33 cellular contexts compared by ENCODE assay signal in genomic region chr9:4786599-4786998, GRCh38.
"Had no signal": no experiment of that assay in that cellular context is flagged by ENCODE, and none has a peak within 500 bp of the region (broad histone marks: within the 10 kb centered on the region; RNA-seq: fewer than 3 reads in every experiment).

No MANE protein-coding gene starts in this region.

- H3K4me3 ChIP-seq: adrenal gland, body of pancreas, breast epithelium had no signal

- H3K9me3 ChIP-seq: adrenal gland, body of pancreas, breast epithelium had no signal

- FAIRE-seq: astrocyte, TTC549 had no signal

- DNase-seq: activated B cell treated with CpG ODN at 0.5 μM for 24 hours; activated CD4-positive, alpha-beta memory T cell treated with anti-CD3 and anti-CD28 coated beads for 36 hours; activated CD4-positive, alpha-beta T cell treated with anti-CD3 and anti-CD28 coated beads for 4 hours; activated CD4-positive, alpha-beta T cell treated with anti-CD3 and anti-CD28 coated beads, Interleukin-2, amount 10 ng/mL, durations not matched to agents 24 days and 14 days; activated CD4-positive, alpha-beta T cell treated with anti-CD3 and anti-CD28 coated beads, Interleukin-2, amount 50 U/mL, for 1 hour; activated CD4-positive, alpha-beta T cell treated with anti-CD3 and anti-CD28 coated beads, Interleukin-2, amount 50 U/mL, for 4 hours; activated CD4-positive, CD25-positive, alpha-beta regulatory T cell treated with anti-CD3 and anti-CD28 coated beads, Interleukin-2, amount 50 U/mL, for 72 hours; activated CD8-positive, alpha-beta memory T cell treated with anti-CD3 and anti-CD28 coated beads, Interleukin-2, amount 50 U/mL, for 4 hours; activated CD8-positive, alpha-beta T cell treated with anti-CD3 and anti-CD28 coated beads for 36 hours; activated effector memory CD4-positive, alpha-beta T cell treated with anti-CD3 and anti-CD28 coated beads, Interleukin-2, amount 50 U/mL, for 16 hours; activated gamma-delta T cell treated with Interleukin-2 at 50 U/mL for 16 hours; activated naive CD4-positive, alpha-beta T cell; activated naive CD4-positive, alpha-beta T cell treated with anti-CD3 and anti-CD28 coated beads for 36 hours; activated naive CD4-positive, alpha-beta T cell treated with anti-CD3 and anti-CD28 coated beads, Interleukin-2, amount 50 U/mL, for 16 hours; activated naive CD8-positive, alpha-beta T cell treated with anti-CD3 and anti-CD28 coated beads for 36 hours; activated T-cell treated with anti-CD3 and anti-CD28 coated beads for 4 hours; activated T-cell treated with anti-CD3 and anti-CD28 coated beads, Interleukin-2, amount 50 U/mL, for 1 hour; activated T-cell treated with anti-CD3 and anti-CD28 coated beads, Interleukin-2, amount 50 U/mL, for 4 hours; activated T-cell treated with anti-CD3 and anti-CD28 coated beads, Interleukin-2, amount 50 U/mL, for 72 hours; adrenal gland; amniotic stem cell; aorta; body of pancreas; brain microvascular endothelial cell; central memory CD4-positive, alpha-beta T cell; T-helper 2 cell; T-helper 9 cell had no signal

- H3K27me3 ChIP-seq: adrenal gland, body of pancreas, brain microvascular endothelial cell, breast epithelium had no signal

- ATAC-seq: activated CD8-positive, alpha-beta T cell treated with anti-CD3 and anti-CD28 coated beads for 36 hours; activated naive CD4-positive, alpha-beta T cell treated with anti-CD3 and anti-CD28 coated beads, Interleukin-2, amount 50 U/mL, for 72 hours; activated T-cell treated with anti-CD3 and anti-CD28 coated beads, Interleukin-2, amount 50 U/mL, for 4 hours; activated T-cell treated with anti-CD3 and anti-CD28 coated beads, Interleukin-2, amount 50 U/mL, for 72 hours; activated T-helper 17 cell treated with anti-CD3 and anti-CD28 coated beads, Interleukin-2, amount 50 U/mL, for 72 hours; body of pancreas had no signal

- H3K27ac ChIP-seq: adrenal gland, body of pancreas, brain microvascular endothelial cell, breast epithelium, VCaP had no signal

- H3K36me3 ChIP-seq: adrenal gland, brain microvascular endothelial cell, breast epithelium had no signal

- H3K4me1 ChIP-seq: body of pancreas, breast epithelium had no signal
